ENCODE assay signal across 9 cellular contexts in the genomic region with DNA sequence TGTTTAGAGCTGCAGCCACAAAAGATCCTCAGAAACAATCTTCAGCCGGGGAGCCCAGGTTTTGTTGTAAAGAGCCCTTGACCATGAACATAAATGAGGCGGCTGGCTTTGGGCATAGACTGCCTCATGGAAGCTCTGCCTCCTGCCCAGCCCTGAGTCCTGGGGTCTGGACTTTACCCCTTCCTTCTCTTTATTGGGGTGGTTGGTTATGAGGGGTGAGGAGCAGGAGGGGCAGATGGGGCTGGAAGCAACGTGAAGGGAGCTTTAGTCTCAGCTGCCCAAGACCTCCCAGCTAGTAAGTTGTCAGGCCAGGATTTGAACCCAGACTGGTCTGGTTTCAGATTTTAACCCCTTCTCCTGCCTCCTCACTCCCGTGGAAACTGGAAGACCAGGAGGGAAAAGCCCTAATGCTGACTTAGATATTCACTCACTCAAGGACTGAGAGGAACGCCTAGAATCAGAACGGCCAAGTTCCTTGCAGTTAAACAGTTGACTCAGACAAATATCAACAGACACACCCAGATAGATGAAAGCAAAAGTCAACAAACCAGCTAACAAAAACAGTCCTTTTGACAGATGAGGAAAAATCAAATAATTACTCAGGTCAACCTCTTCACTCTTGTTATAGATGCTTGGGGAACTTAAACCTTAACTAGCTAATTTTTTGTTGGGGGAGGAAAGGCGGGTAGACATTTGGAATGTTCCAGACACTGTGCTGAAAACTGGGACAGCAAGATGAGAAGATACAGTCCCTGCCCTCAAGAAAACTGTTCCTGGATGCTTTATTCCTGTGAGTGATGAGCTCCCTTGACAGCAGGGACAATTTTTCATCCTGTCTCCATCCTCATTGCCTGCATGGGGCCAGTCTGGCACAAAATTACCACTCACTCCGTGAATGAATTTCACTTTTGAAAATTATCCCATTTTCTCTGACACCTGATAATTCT. TPM values are rescaled to one million over a fixed set of nuclear protein-coding genes. Genes with fewer than 3 reads are reported as not detected.
DNase-seq lines count a peak whose midpoint lies in the region; ATAC-seq, FAIRE-seq and TF ChIP-seq lines count a peak whose summit lies in the region.
"Had no signal": no experiment of that assay in that cellular context is flagged by ENCODE, and none has a peak within 500 bp of the region (broad histone marks: within the 10 kb centered on the region; RNA-seq: fewer than 3 reads in every experiment).

No MANE protein-coding gene starts in this region.

- no peaks in the 10 kb centered on the region for H3K36me3 ChIP-seq in bronchial epithelial cell (ENCODE audit: control insufficient read depth, insufficient read depth, low read length)
- no peaks in the 10 kb centered on the region for H3K36me3 ChIP-seq in mucosa of rectum (ENCODE audit: control insufficient read depth in 2 of 2, insufficient read depth in 2 of 2, low read length in 2 of 2)
- H3K36me3 ChIP-seq in tibial artery, result no peaks in the 10 kb centered on the region
- H3K36me3 ChIP-seq: BLaER1 had no signal

- DNase-seq in A172 (ENCODE audit: low spot score) (peak; percentile 80), HT-29 (ENCODE audit: low spot score) (peak; percentile 89), bronchial epithelial cell (ENCODE audit: low read depth) (peak; percentile 91), tibial artery (no peak)
- no peak for DNase-seq in effector memory CD8-positive, alpha-beta T cell
- DNase-seq in effector CD4-positive, alpha-beta T cell, result no peak

- H3K4me3 ChIP-seq in bronchial epithelial cell (ENCODE audit: low read depth, low read length) (no peak overlapping the region), mucosa of rectum (ENCODE audit: low read length in 2 of 2) (peak overlapping the region; percentile 44 to 47), tibial artery (no peak overlapping the region)
- H3K4me3 ChIP-seq: BLaER1 had no signal

- no peak for FAIRE-seq in bronchial epithelial cell (lab: Jason Lieb, UNC)

- no peaks in the 10 kb centered on the region for H3K9me3 Mint-ChIP-seq in effector memory CD8-positive, alpha-beta T cell

- H3K9me3 ChIP-seq in mucosa of rectum (ENCODE audit: control insufficient read depth in 2 of 2, low read length in 2 of 2), result no peaks in the 10 kb centered on the region
- no peaks in the 10 kb centered on the region for H3K9me3 ChIP-seq in tibial artery

- H3K27ac ChIP-seq in mucosa of rectum (ENCODE audit: low read depth in 2 of 2, low read length in 2 of 2), result peak overlapping the region; percentile 89 to 91
- no peak overlapping the region for H3K27ac ChIP-seq in tibial artery
- H3K27ac ChIP-seq: BLaER1 had no signal

- no peak for TF ChIP-seq CTCF in bronchial epithelial cell (IDR thresholded peaks at IDR 0.05; ENCODE audit: insufficient read depth, low read length, severe bottlenecking)
- TF ChIP-seq CTCF in tibial artery (IDR thresholded peaks at IDR 0.05), result no peak

- H3K4me3 Mint-ChIP-seq in effector memory CD8-positive, alpha-beta T cell, result no peak overlapping the region

- H3K27me3 ChIP-seq in bronchial epithelial cell (ENCODE audit: control insufficient read depth, insufficient read depth, low read length) (peaks cover 10% of the 10 kb centered on the region), mucosa of rectum (ENCODE audit: control insufficient read depth in 2 of 2, insufficient read depth in 2 of 2, low read length in 2 of 2) (no peaks in the 10 kb centered on the region), tibial artery (peaks cover 0 to 4% of the 10 kb centered on the region in 2 donors)
- H3K27me3 ChIP-seq: BLaER1 had no signal

- peaks cover 3 to 12% of the 10 kb centered on the region in 2 donors for H3K4me1 Mint-ChIP-seq in effector memory CD8-positive, alpha-beta T cell (ENCODE audit: low read depth in 2 of 2)

- intact Hi-C loops in tibial artery (cut with DNase I; ENCODE audit: low total_unique reads), result no loop called here

- H3K9ac ChIP-seq in mucosa of rectum (ENCODE audit: low read depth in 1 of 2, low read length in 2 of 2), result peak overlapping the region; percentile 28 to 61
- H3K9ac ChIP-seq: BLaER1 had no signal

- H3K4me1 ChIP-seq in mucosa of rectum (ENCODE audit: control insufficient read depth in 2 of 2, insufficient read depth in 2 of 2, low read length in 2 of 2) (peaks cover 19 to 25% of the 10 kb centered on the region in 2 donors), tibial artery (no peaks in the 10 kb centered on the region)

- no peak for ATAC-seq in effector memory CD8-positive, alpha-beta T cell (replicated peaks)
- no peak for ATAC-seq in GM19023 (IDR thresholded peaks at IDR 0.05; ENCODE audit: unreplicated experiment)

- peaks cover 0 to 7% of the 10 kb centered on the region in 2 donors for H3K27me3 Mint-ChIP-seq in effector memory CD8-positive, alpha-beta T cell

- no peaks in the 10 kb centered on the region for H3K36me3 Mint-ChIP-seq in effector memory CD8-positive, alpha-beta T cell (ENCODE audit: insufficient read depth)

- H3K27ac Mint-ChIP-seq in effector memory CD8-positive, alpha-beta T cell, result no peak overlapping the region

RNA-seq across cellular contexts. Expression of gene ARRB1, which starts 20.7 kb away (rescaled TPM):
- total RNA-seq in A172 (2014; rRNA removed; shearing (Covaris generic)), result 18.4 and 22.2 TPM in 2 replicates
- total RNA-seq in HT-29 (2014; rRNA removed; shearing (Covaris generic)), result 28.6 and 33.5 TPM in 2 replicates
- total RNA-seq in bronchial epithelial cell, result 0.26 and 0.64 TPM in 2 replicates

RNA-seq across cellular contexts. Expression of gene RPS3, which starts 27.1 kb away (rescaled TPM):
- 1,638 and 1,693 TPM in 2 replicates for total RNA-seq in A172 (2014; rRNA removed; shearing (Covaris generic))
- total RNA-seq in HT-29 (2014; rRNA removed; shearing (Covaris generic)), result 2,617 and 2,815 TPM in 2 replicates
- total RNA-seq in bronchial epithelial cell, result 5,315 and 7,110 TPM in 2 replicates

Comparison
In these comparisons a context has a peak if more than half of its experiments do, and no peak if none do; other contexts are left out.
1. DNase-seq: peak in A172 (single experiment), HT-29 (single experiment) and bronchial epithelial cell (single experiment); none in effector memory CD8-positive, alpha-beta T cell (0 of 3), effector CD4-positive, alpha-beta T cell (single experiment) and tibial artery (0 of 2).
2. H3K4me3 ChIP-seq: peak in mucosa of rectum (2 of 2); none in bronchial epithelial cell (single experiment) and tibial artery (0 of 2).
3. H3K27ac ChIP-seq: peak in mucosa of rectum (2 of 2); none in tibial artery (0 of 2).
4. RNA of gene ARRB1, which starts 20.7 kb away (total RNA-seq): 28.6 to 33.5 TPM in HT-29 and 18.4 to 22.2 TPM in A172; 0.26 to 0.64 TPM in bronchial epithelial cell; every median in the first group is over 10 times any median in the second.